ENCODE assay signal across 24 cellular contexts in the genomic region with DNA sequence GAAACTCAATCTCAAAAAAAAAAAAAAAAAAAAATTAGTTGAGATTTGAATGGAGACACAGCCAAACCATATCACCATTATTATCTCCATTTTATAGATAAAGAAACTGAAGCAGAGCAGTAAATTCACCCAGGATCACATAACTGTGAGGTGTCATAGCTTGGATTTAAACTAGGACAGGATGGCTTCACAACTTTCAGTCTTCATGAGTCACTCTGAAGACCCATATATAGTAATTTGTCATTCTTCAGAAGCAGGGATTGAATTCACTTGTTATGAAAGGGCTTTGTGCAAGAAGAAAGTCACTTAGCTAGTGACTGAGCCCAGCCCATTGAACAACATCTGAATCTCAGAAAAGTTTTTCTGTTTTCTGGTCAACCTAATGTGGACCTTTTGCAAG.
A peak's percentile ranks its signal among the peaks of the same experiment; 100 is the strongest.
DNase-seq lines count a peak whose midpoint lies in the region; ATAC-seq and TF ChIP-seq lines count a peak whose summit lies in the region.
"Had no signal": no experiment of that assay in that cellular context is flagged by ENCODE, and none has a peak within 500 bp of the region (broad histone marks: within the 10 kb centered on the region; RNA-seq: fewer than 3 reads in every experiment).

No MANE protein-coding gene starts in this region.

- H3K36me3 ChIP-seq in gastrocnemius medialis (no peaks in the 10 kb centered on the region), Caco-2 (ENCODE audit: control insufficient read depth, insufficient read depth, low read length) (no peaks in the 10 kb centered on the region)
- H3K36me3 ChIP-seq: BLaER1, brain microvascular endothelial cell, esophagus squamous epithelium, left lung, ovary, tibial artery had no signal

- POLR2A ChIA-PET in Caco-2 (lab: Charles Lee), result no interaction called here

- CTCF ChIA-PET in Caco-2 (lab: Charles Lee), result no interaction called here

- no peaks in the 10 kb centered on the region for H3K27me3 ChIP-seq in gastrocnemius medialis
- H3K27me3 ChIP-seq in Caco-2 (replicated peaks; ENCODE audit: control insufficient read depth, insufficient read depth, low read length), result no peaks in the 10 kb centered on the region
- H3K27me3 ChIP-seq: BLaER1, brain microvascular endothelial cell, esophagus squamous epithelium, left lung, ovary, tibial artery had no signal

- H3K9me3 ChIP-seq in gastrocnemius medialis, result no peaks in the 10 kb centered on the region
- H3K9me3 ChIP-seq in Caco-2, result no peaks in the 10 kb centered on the region; the same call in 1 of the 2 replicates
- H3K9me3 ChIP-seq: esophagus squamous epithelium, ovary, SK-N-SH, tibial artery had no signal

- no TSS peak for BruUV-seq in Caco-2 (replicated peaks; lab: Mats Ljungman, UMichigan)

- intact Hi-C loops in gastrocnemius medialis (cut with DNase I; ENCODE audit: low total_unique reads), result no loop called here
- intact Hi-C loops in Caco-2 (cut with micrococcal nuclease; ENCODE audit: unreplicated experiment), result no loop called here

- no peaks in the 10 kb centered on the region for H3K27me3 Mint-ChIP-seq in Caco-2 (ENCODE audit: insufficient read depth, unreplicated experiment)
- H3K27me3 Mint-ChIP-seq: T-helper 17 cell had no signal

- H3K27ac ChIP-seq in gastrocnemius medialis, result no peak overlapping the region
- H3K27ac ChIP-seq: BLaER1, brain microvascular endothelial cell, esophagus squamous epithelium, HL-60, left lung, ovary, tibial artery had no signal

- no peak overlapping the region for H3K4me3 ChIP-seq in fibroblast of mammary gland (ENCODE audit: control insufficient read depth, low read depth, low read length)
- no peak overlapping the region for H3K4me3 ChIP-seq in gastrocnemius medialis
- H3K4me3 ChIP-seq in Caco-2 (ENCODE audit: low read depth, low read length), result no peak overlapping the region
- H3K4me3 ChIP-seq: BLaER1, esophagus squamous epithelium, left lung, ovary, smooth muscle cell, tibial artery had no signal

- no peak overlapping the region for H3K4me3 Mint-ChIP-seq in Caco-2 (ENCODE audit: unreplicated experiment)
- H3K4me3 Mint-ChIP-seq: memory B cell, T-helper 17 cell had no signal

- no peak overlapping the region for H3K27ac Mint-ChIP-seq in Caco-2 (ENCODE audit: unreplicated experiment)
- H3K27ac Mint-ChIP-seq: memory B cell, T-helper 17 cell had no signal

- in situ Hi-C loops in gastrocnemius medialis (cut with MboI; ENCODE audit: low sequenced_read_pairs in 4 of 4), result no loop called here

- no peaks in the 10 kb centered on the region for H3K36me3 Mint-ChIP-seq in Caco-2 (ENCODE audit: insufficient read depth, unreplicated experiment)
- H3K36me3 Mint-ChIP-seq: memory B cell had no signal

- no peak for TF ChIP-seq POLR2A in gastrocnemius medialis (IDR thresholded peaks at IDR 0.05)

- no peaks in the 10 kb centered on the region for H3K4me1 Mint-ChIP-seq in Caco-2 (ENCODE audit: low read depth, unreplicated experiment)
- H3K4me1 Mint-ChIP-seq: memory B cell, T-helper 17 cell had no signal

- DNase-seq in ELR (ENCODE audit: low read depth) (peak; percentile 24), M059J (ENCODE audit: low read depth) (peak; percentile 20), fibroblast of mammary gland (ENCODE audit: low read depth) (peak; percentile 5), gastrocnemius medialis (no peak), Caco-2 (no peak), SIG-M5 treated with dmso at 0.1 percent for 504 hours (lab: John Stamatoyannopoulos, UW; ENCODE audit: unreplicated experiment) (no peak), NCI-H2029 (lab: John Stamatoyannopoulos, UW) (no peak)
- DNase-seq: activated CD4-positive, alpha-beta T cell treated with anti-CD3 and anti-CD28 coated beads for 1 hour; brain microvascular endothelial cell; esophagus squamous epithelium; glutamatergic neuron; left lung; NCI-H1930; NCI-H524 treated with DMSO at 0.1 percent for 48 hours; ovary; PC-3; SK-N-SH; T-helper 17 cell; tibial artery had no signal

- H3K9me3 Mint-ChIP-seq in Caco-2 (ENCODE audit: unreplicated experiment), result peaks cover 8% of the 10 kb centered on the region

- TF ChIP-seq CTCF in fibroblast of mammary gland (conservative IDR thresholded peaks at IDR 0.05; ENCODE audit: control insufficient read depth, insufficient read depth, low read depth, low read length) (no peak), gastrocnemius medialis (IDR thresholded peaks at IDR 0.05 in 4 of 5, conservative IDR thresholded peaks at IDR 0.05 in 1 of 5) (no peak), Caco-2 (IDR thresholded peaks at IDR 0.05; ENCODE audit: insufficient read depth in 1 of 2, low read depth in 1 of 2, low read length in 1 of 2, severe bottlenecking in 1 of 2, unreplicated experiment in 1 of 2) (no peak)

- ATAC-seq in gastrocnemius medialis, result peak; percentile 99
- ATAC-seq: HCT116, left lung, PC-3, T-helper 17 cell had no signal

- H3K4me1 ChIP-seq in gastrocnemius medialis (no peaks in the 10 kb centered on the region), Caco-2 (no peaks in the 10 kb centered on the region)
- H3K4me1 ChIP-seq: BLaER1, esophagus squamous epithelium, left lung, tibial artery had no signal

Comparison
In these comparisons a context has a peak if more than half of its experiments do, and no peak if none do; other contexts are left out.
1. DNase-seq: peak in ELR (single experiment), M059J (single experiment) and fibroblast of mammary gland (single experiment); none in gastrocnemius medialis (0 of 2), Caco-2 (0 of 2), SIG-M5 treated with dmso at 0.1 percent for 504 hours (single experiment) and NCI-H2029 (single experiment).